ENCODE assay signal across 1 cellular context in the genomic region with DNA sequence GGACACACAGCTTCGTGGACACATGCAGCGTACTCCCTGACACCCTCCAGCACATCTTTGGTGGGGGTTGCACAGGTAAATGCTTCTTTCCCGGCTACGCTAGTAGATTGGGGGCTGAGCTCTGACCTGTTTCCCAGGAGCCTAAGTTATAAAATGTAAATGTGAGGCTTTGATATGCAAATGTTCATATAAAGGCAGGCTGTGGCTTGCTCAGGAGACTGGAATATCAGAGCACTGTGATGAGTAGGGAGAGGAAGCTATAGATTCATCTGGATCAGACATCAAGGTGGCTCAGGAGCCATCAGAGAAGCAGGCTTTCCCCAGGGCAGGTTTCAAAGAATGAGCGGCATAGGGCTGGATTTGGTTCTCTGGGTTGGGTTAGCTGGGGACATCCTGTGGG.
TF ChIP-seq lines count a peak whose summit lies in the region.

No MANE protein-coding gene starts in this region.

TF ChIP-seq in H1, 55 proteins besides CTCF, POLR2A, EP300 and RAD21:
- no peak for TF ChIP-seq BRCA1 (IDR thresholded peaks at IDR 0.05; ENCODE audit: low read depth, low read length)
- TF ChIP-seq MAFK (IDR thresholded peaks at IDR 0.05; ENCODE audit: low read depth, low read length): no peak
- no peak for TF ChIP-seq CHD2 (IDR thresholded peaks at IDR 0.05; ENCODE audit: low read length)
- TF ChIP-seq RBBP5 (IDR thresholded peaks at IDR 0.05; ENCODE audit: borderline replicate concordance, low read depth, low read length): no peak
- TF ChIP-seq TAF1 (IDR thresholded peaks at IDR 0.05; ENCODE audit: low read depth, low read length): no peak
- no peak for TF ChIP-seq HDAC2 (IDR thresholded peaks at IDR 0.05; ENCODE audit: borderline replicate concordance in 1 of 2, low read depth in 2 of 2, low read length in 2 of 2)
- TF ChIP-seq SAP30 (IDR thresholded peaks at IDR 0.05; ENCODE audit: insufficient read depth, insufficient replicate concordance, low read length): no peak
